In the genomic region with DNA sequence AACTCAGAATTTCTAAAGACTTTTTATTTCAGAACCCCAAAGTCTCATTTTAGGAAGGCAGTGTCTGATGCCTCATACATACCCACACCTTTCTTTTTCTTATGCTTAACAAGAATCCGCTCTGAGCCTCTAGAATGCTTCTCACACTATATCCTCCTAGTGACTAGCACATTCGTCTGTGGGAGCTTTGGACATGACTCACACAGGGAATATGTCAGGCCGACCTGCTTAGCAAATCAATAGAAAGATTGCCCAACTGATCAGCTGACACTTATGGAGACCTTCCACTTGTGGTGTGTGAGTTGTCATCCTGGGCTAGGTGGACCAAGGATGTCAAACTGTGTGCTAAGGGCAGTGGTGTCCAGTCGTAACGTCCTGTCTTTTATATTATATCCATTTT, we compare ENCODE assay signal across 10 cellular contexts.
DNase-seq lines count a peak whose midpoint lies in the region; ATAC-seq and TF ChIP-seq lines count a peak whose summit lies in the region.
"Had no signal": no experiment of that assay in that cellular context is flagged by ENCODE, and none has a peak within 500 bp of the region (broad histone marks: within the 10 kb centered on the region; RNA-seq: fewer than 3 reads in every experiment).

No MANE protein-coding gene starts in this region.

- no peak overlapping the region for H2AFZ ChIP-seq in smooth muscle cell (ENCODE audit: low read depth)

- no peaks in the 10 kb centered on the region for H3K27me3 ChIP-seq in RWPE2 (ENCODE audit: insufficient read depth, poor library complexity, severe bottlenecking)
- H3K27me3 ChIP-seq in smooth muscle cell (ENCODE audit: low read depth) = no peaks in the 10 kb centered on the region

- H3K9me3 ChIP-seq in RWPE2 (ENCODE audit: severe bottlenecking) = no peaks in the 10 kb centered on the region
- no peaks in the 10 kb centered on the region for H3K9me3 ChIP-seq in smooth muscle cell (replicated peaks; ENCODE audit: low read depth)
- H3K9me3 ChIP-seq: HAP-1 had no signal

- no peaks in the 10 kb centered on the region for H3F3A ChIP-seq in smooth muscle cell (ENCODE audit: low read depth)

- no peaks in the 10 kb centered on the region for H3K79me2 ChIP-seq in smooth muscle cell (ENCODE audit: low read depth)

- H3K27ac ChIP-seq in RWPE2 (ENCODE audit: poor library complexity, severe bottlenecking) = peak overlapping the region; percentile 33
- peak overlapping the region; percentile 7 for H3K27ac ChIP-seq in smooth muscle cell (ENCODE audit: low read depth)

- TF ChIP-seq CTCF in RWPE2 (IDR thresholded peaks at IDR 0.05; ENCODE audit: poor library complexity, severe bottlenecking) (no peak), fibroblast of pulmonary artery (IDR thresholded peaks at IDR 0.05; ENCODE audit: low read length, missing control alignments) (no peak), smooth muscle cell (IDR thresholded peaks at IDR 0.05; ENCODE audit: borderline replicate concordance, insufficient read depth, poor library complexity, severe bottlenecking) (no peak)

- ATAC-seq in RWPE2 (ENCODE audit: low read depth) = peak; percentile 99
- ATAC-seq: activated T-cell treated with anti-CD3 and anti-CD28 coated beads, Interleukin-2, amount 50 U/mL, for 4 hours; stimulated activated naive CD8-positive, alpha-beta T cell treated with anti-CD3 and anti-CD28 coated beads, Interleukin-15, Interleukin-2, amounts not matched to agents 100 U/mL and 50 U/mL, for 24 hours had no signal

- H3K36me3 ChIP-seq in RWPE2 (ENCODE audit: low read depth) = no peaks in the 10 kb centered on the region
- no peaks in the 10 kb centered on the region for H3K36me3 ChIP-seq in smooth muscle cell (ENCODE audit: low read depth)
- H3K36me3 ChIP-seq: HAP-1 had no signal

- peak; percentile 55 for DNase-seq in HS-27A (ENCODE audit: low read depth)
- DNase-seq in RWPE2 (ENCODE audit: low spot score) = peak; percentile 71
- peak; percentile 95 for DNase-seq in fibroblast of pulmonary artery (ENCODE audit: low read depth)
- no peak for DNase-seq in smooth muscle cell (lab: John Stamatoyannopoulos, UW; ENCODE audit: unreplicated experiment)
- DNase-seq in NCI-H1417 treated with DMSO at 0.1 percent for 48 hours (lab: John Stamatoyannopoulos, UW) = no peak
- DNase-seq in NCI-H2107 treated with DMSO at 0.1 percent for 48 hours (lab: John Stamatoyannopoulos, UW; ENCODE audit: unreplicated experiment) = no peak
- DNase-seq in 8988T = no peak
- DNase-seq: activated T-cell treated with anti-CD3 and anti-CD28 coated beads, Interleukin-2, amount 50 U/mL, for 4 hours; stimulated activated naive CD8-positive, alpha-beta T cell treated with anti-CD3 and anti-CD28 coated beads, Interleukin-15, Interleukin-2, amounts not matched to agents 100 U/mL and 50 U/mL, for 24 hours had no signal

- H3K4me2 ChIP-seq in smooth muscle cell = no peak overlapping the region

- WGBS in smooth muscle cell (ENCODE audit: low lambda C conversion rate) = 61% methylated on average over 5 of the region's 5 CpGs

- no peaks in the 10 kb centered on the region for H4K20me1 ChIP-seq in smooth muscle cell (ENCODE audit: low read depth)

- H3K4me3 ChIP-seq in RWPE2 (ENCODE audit: severe bottlenecking) (no peak overlapping the region), fibroblast of pulmonary artery (replicated peaks; ENCODE audit: low read depth, low read length) (no peak overlapping the region), smooth muscle cell (no peak overlapping the region)
- H3K4me3 ChIP-seq: HAP-1 had no signal

- H3K9ac ChIP-seq in smooth muscle cell (ENCODE audit: low read depth) = no peak overlapping the region

- H3K4me1 ChIP-seq in RWPE2 (ENCODE audit: insufficient read depth, poor library complexity, severe bottlenecking) (peaks cover 11% of the 10 kb centered on the region), smooth muscle cell (ENCODE audit: low read depth) (peaks cover 7% of the 10 kb centered on the region)
- H3K4me1 ChIP-seq: HAP-1 had no signal

Comparison
In these comparisons a context has a peak if more than half of its experiments do, and no peak if none do; other contexts are left out.
1. DNase-seq: peak in HS-27A (single experiment), RWPE2 (single experiment) and fibroblast of pulmonary artery (single experiment); none in smooth muscle cell (single experiment), NCI-H1417 treated with DMSO at 0.1 percent for 48 hours (single experiment), NCI-H2107 treated with DMSO at 0.1 percent for 48 hours (single experiment) and 8988T (single experiment).